ENCODE assay signal across 9 cellular contexts in genomic region chr10:88992945-88993537, GRCh38. TPM values are rescaled to one million over a fixed set of nuclear protein-coding genes. Genes with fewer than 3 reads are reported as not detected.
DNase-seq lines count a peak whose midpoint lies in the region; ATAC-seq, FAIRE-seq and TF ChIP-seq lines count a peak whose summit lies in the region.
"Had no signal": no experiment of that assay in that cellular context is flagged by ENCODE, and none has a peak within 500 bp of the region (broad histone marks: within the 10 kb centered on the region; RNA-seq: fewer than 3 reads in every experiment).

No MANE protein-coding gene starts in this region.

- H3K4me3 ChIP-seq in DOHH2 (ENCODE audit: low read length) (peak overlapping the region; percentile 4), OCI-LY1 (ENCODE audit: low read depth, low read length, poor library complexity, severe bottlenecking) (no peak overlapping the region), H1 (ENCODE audit: extremely low read depth in 1 of 4, insufficient read depth in 2 of 4, low read depth in 3 of 4, low read length in 4 of 4) (peak overlapping the region in 1 of 4 experiments; percentile 41; a peak in 2 of 8 replicates), prostate gland (peak overlapping the region; percentile 11 to 15)

- TF ChIP-seq POLR2A in H1 (IDR thresholded peaks at IDR 0.05; ENCODE audit: control extremely low read depth in 1 of 2, low read depth in 2 of 2, low read length in 2 of 2) (no peak), prostate gland (IDR thresholded peaks at IDR 0.05) (no peak)

- H3K56ac ChIP-seq in H1 (replicated peaks; ENCODE audit: insufficient read length, low read depth, low read length): no peak overlapping the region

- H2AFZ ChIP-seq in OCI-LY1 (ENCODE audit: low read length): no peak overlapping the region
- no peak overlapping the region for H2AFZ ChIP-seq in H1 (ENCODE audit: low read length)

- TF ChIP-seq CTCF in DOHH2 (IDR thresholded peaks at IDR 0.05; ENCODE audit: low read depth, low read length, poor library complexity, severe bottlenecking) (no peak), OCI-LY1 (IDR thresholded peaks at IDR 0.05; ENCODE audit: low read length) (no peak), H1 (IDR thresholded peaks at IDR 0.05; ENCODE audit: control extremely low read depth in 1 of 3, insufficient read depth in 1 of 3, low read depth in 1 of 3, low read length in 3 of 3) (no peak), prostate gland (IDR thresholded peaks at IDR 0.05) (no peak)

- WGBS in H1 (ENCODE audit: extremely low coverage in 1 of 2, insufficient coverage in 1 of 2, insufficient read length in 1 of 2, insufficient replicate concordance in 2 of 2, low coverage in 1 of 2, low lambda C conversion rate in 2 of 2, missing lambda C conversion rate in 1 of 2), 2 experiments: 59% methylated on average over 3 of the region's 3 CpGs; no CpG with 5 or more reads in 1 of the 2 experiments
- WGBS in prostate gland: 18% methylated on average over 3 of the region's 3 CpGs

- H3K9ac ChIP-seq in OCI-LY1 (ENCODE audit: low read length) (no peak overlapping the region), H1 (replicated peaks in 1 of 4; ENCODE audit: extremely low read depth in 1 of 4, low read depth in 3 of 4, low read length in 3 of 4) (no peak overlapping the region)

- no peak overlapping the region for H3K18ac ChIP-seq in H1 (ENCODE audit: extremely low read depth, low read length)

- H3K36me3 ChIP-seq in DOHH2 (ENCODE audit: control insufficient read depth, low read length) (no peaks in the 10 kb centered on the region), OCI-LY1 (ENCODE audit: insufficient read depth, low read length) (no peaks in the 10 kb centered on the region), H1 (ENCODE audit: control insufficient read depth in 2 of 4, insufficient read depth in 4 of 4, low read length in 3 of 4) (no peaks in the 10 kb centered on the region), prostate gland (no peaks in the 10 kb centered on the region)

- H3F3A ChIP-seq in DOHH2 (ENCODE audit: control insufficient read depth, insufficient read depth) (peaks cover 7% of the 10 kb centered on the region; the same call in 1 of the 2 replicates), OCI-LY1 (ENCODE audit: insufficient read depth, low read length) (no peaks in the 10 kb centered on the region)

- peaks cover 7% of the 10 kb centered on the region; the same call in 1 of the 2 replicates for H3K23me2 ChIP-seq in H1 (ENCODE audit: low read depth, low read length)

- H2BK20ac ChIP-seq in H1 (ENCODE audit: low read length): no peak overlapping the region

- no peak overlapping the region for H2AK5ac ChIP-seq in H1 (ENCODE audit: low read depth, low read length)

- H3K79me2 ChIP-seq in DOHH2 (ENCODE audit: control insufficient read depth, low read length): no peaks in the 10 kb centered on the region
- H3K79me2 ChIP-seq in OCI-LY1 (ENCODE audit: insufficient read depth, low read length): no peaks in the 10 kb centered on the region
- no peaks in the 10 kb centered on the region; a peak in 1 of 4 replicates for H3K79me2 ChIP-seq in H1 (ENCODE audit: control insufficient read depth in 1 of 2, insufficient read depth in 2 of 2, low read length in 2 of 2)

- TF ChIP-seq EP300 in H1 (IDR thresholded peaks at IDR 0.05; ENCODE audit: borderline replicate concordance in 1 of 2, low read depth in 2 of 2, low read length in 2 of 2): no peak

- no peak overlapping the region for H4K91ac ChIP-seq in H1 (replicated peaks; ENCODE audit: insufficient read length, low read length)

- ATAC-seq in HG03469 (IDR thresholded peaks at IDR 0.05; ENCODE audit: unreplicated experiment) (no peak), HG03108 (IDR thresholded peaks at IDR 0.05; ENCODE audit: unreplicated experiment) (no peak)

- H3K79me1 ChIP-seq in H1 (ENCODE audit: low read depth, low read length): no peaks in the 10 kb centered on the region

- H3K27me3 ChIP-seq in DOHH2 (ENCODE audit: control insufficient read depth, low read length) (peaks cover 21% of the 10 kb centered on the region), OCI-LY1 (ENCODE audit: insufficient read depth, low read length) (no peaks in the 10 kb centered on the region), H1 (replicated peaks in 1 of 4; ENCODE audit: control insufficient read depth in 3 of 4, extremely low read depth in 1 of 4, insufficient read depth in 3 of 4, low read length in 3 of 4) (peaks cover 0 to 13% (median 7%) of the 10 kb centered on the region in 4 experiments; a peak in 6 of 7 replicates), prostate gland (replicated peaks; ENCODE audit: insufficient read depth) (no peaks in the 10 kb centered on the region)

- no peak overlapping the region for H4K8ac ChIP-seq in H1 (ENCODE audit: extremely low read depth, insufficient read depth, low read length)

- no peak overlapping the region for H2BK120ac ChIP-seq in H1 (replicated peaks; ENCODE audit: low read depth, low read length)

- H2BK5ac ChIP-seq in H1 (ENCODE audit: low read depth, low read length): no peak overlapping the region

- no peaks in the 10 kb centered on the region for H3K9me2 ChIP-seq in DOHH2 (replicated peaks; ENCODE audit: control insufficient read depth, low read length)
- H3K9me2 ChIP-seq in OCI-LY1 (ENCODE audit: low read depth, low read length): no peaks in the 10 kb centered on the region

- H3K23ac ChIP-seq in H1 (ENCODE audit: insufficient read length): no peak overlapping the region

- H3K4me1 ChIP-seq in DOHH2 (ENCODE audit: control insufficient read depth, low read length) (peaks cover 46% of the 10 kb centered on the region), OCI-LY1 (ENCODE audit: insufficient read depth, low read length, severe bottlenecking) (peaks cover 34% of the 10 kb centered on the region), H1 (replicated peaks in 1 of 4; ENCODE audit: control insufficient read depth in 3 of 4, insufficient read depth in 4 of 4, low read length in 3 of 4) (peaks cover 0 to 9% (median under 1%) of the 10 kb centered on the region in 4 experiments; a peak in 2 of 7 replicates), prostate gland (replicated peaks) (no peaks in the 10 kb centered on the region)

- intact Hi-C loops in prostate gland (cut with DNase I): no loop called here

- H3K9me3 ChIP-seq in DOHH2 (ENCODE audit: control insufficient read depth, insufficient read depth, low read length) (no peaks in the 10 kb centered on the region), OCI-LY1 (ENCODE audit: low read length) (no peaks in the 10 kb centered on the region), H1 (ENCODE audit: insufficient read depth in 2 of 2, low read depth in 1 of 2, low read length in 1 of 2) (no peaks in the 10 kb centered on the region), prostate gland (no peaks in the 10 kb centered on the region)

- H2BK12ac ChIP-seq in H1 (ENCODE audit: low read depth, low read length): no peak overlapping the region

- no peak for DNase-seq in H1 (ENCODE audit: low read depth in 1 of 2, low spot score in 2 of 2)
- peak; percentile 37 for DNase-seq in prostate gland (ENCODE audit: low spot score)
- DNase-seq in retina: no peak
- DNase-seq in DMS114 treated with DMSO at 0.1 percent for 48 hours (lab: John Stamatoyannopoulos, UW; ENCODE audit: unreplicated experiment): no peak
- DNase-seq: erythroblast had no signal

- no peak for TF ChIP-seq RAD21 in H1 (IDR thresholded peaks at IDR 0.05 in 1 of 2, conservative IDR thresholded peaks at IDR 0.05 in 1 of 2; ENCODE audit: low read depth in 2 of 2, low read length in 2 of 2)

- no peak overlapping the region for H3K4ac ChIP-seq in H1 (replicated peaks; ENCODE audit: insufficient read length, low read depth, low read length)

- no peak overlapping the region for H3K27ac ChIP-seq in DOHH2 (ENCODE audit: low read depth, low read length)
- no peak overlapping the region for H3K27ac ChIP-seq in OCI-LY1 (ENCODE audit: low read depth, low read length, poor library complexity, severe bottlenecking)
- H3K27ac ChIP-seq in H1 (ENCODE audit: low read depth, low read length): no peak overlapping the region
- H3K27ac ChIP-seq in prostate gland: peak overlapping the region; percentile 87 to 95

- H3K4me2 ChIP-seq in DOHH2 (ENCODE audit: low read length) (peak overlapping the region; percentile 25), OCI-LY1 (ENCODE audit: low read length) (peak overlapping the region; percentile 32), H1 (ENCODE audit: insufficient read depth in 1 of 2, low read depth in 2 of 2, low read length in 2 of 2) (peak overlapping the region in 1 of 2 experiments; percentile 57; a peak in 3 of 4 replicates)

- FAIRE-seq in H1 (lab: Jason Lieb, UNC): no peak

- no peak overlapping the region for H4K5ac ChIP-seq in H1 (ENCODE audit: insufficient read length, low read depth, low read length)

- POLR2A ChIA-PET in H1 (lab: Charles Lee; ENCODE audit: partially characterized antibody): no interaction called here

- H2BK15ac ChIP-seq in H1 (ENCODE audit: low read length): no peak overlapping the region

- no peak overlapping the region for H3K14ac ChIP-seq in H1 (ENCODE audit: insufficient read length)

- H4K20me1 ChIP-seq in DOHH2 (ENCODE audit: control insufficient read depth, insufficient read depth, low read depth, low read length) (no peaks in the 10 kb centered on the region), OCI-LY1 (ENCODE audit: insufficient read depth, low read length) (no peaks in the 10 kb centered on the region), H1 (replicated peaks in 1 of 2; ENCODE audit: control insufficient read depth in 1 of 2, insufficient read depth in 2 of 2, low read length in 2 of 2) (no peaks in the 10 kb centered on the region)

- CTCF ChIA-PET in H1 (lab: Charles Lee; ENCODE audit: partially characterized antibody): interaction anchor here (0.6 to 2.2 kb wide), 10 partner anchors 10 to 223 kb away, joined by 3 to 9 read pairs (median 4); no protein-coding TSS in a partner anchor

RNA-seq across cellular contexts. Expression of gene FAS, which starts 2.4 kb away (rescaled TPM):
- 4.0 and 5.4 TPM in 2 replicates for total RNA-seq in H1 (2021; fragmentation: NEBNext Ultra II Directional; extraction: Animal tissue kit (Norgen Biotek cat#: 25700))
- 3.7 and 6.7 TPM in 2 replicates for polyA plus RNA-seq in H1 (2011; rRNA removed)
- polyA plus RNA-seq in H1 (2011; cell fraction: cytosol; rRNA removed): 6.6 TPM
- 3.0 TPM for polyA plus RNA-seq in H1 (2011; cell fraction: nucleus; rRNA removed)
- polyA plus RNA-seq in H1 (2012, experiment 1 of 2): 7.9 to 11.3 TPM (median 8.2 TPM) in 4 replicates
- polyA plus RNA-seq in H1 (2012, experiment 2 of 2): 0.63 TPM
- 2.2 TPM for polyA plus RNA-seq in H1 (2013, experiment 1 of 2)
- polyA plus RNA-seq in H1 (2013, experiment 2 of 2): 2.2 TPM
- polyA minus RNA-seq in H1 (2011; rRNA and poly(A)+ RNA removed): 7.4 and 19.3 TPM in 2 replicates
- 6.8 TPM for polyA minus RNA-seq in H1 (2011; cell fraction: cytosol; rRNA and poly(A)+ RNA removed)
- polyA minus RNA-seq in H1 (2011; cell fraction: nucleus; rRNA and poly(A)+ RNA removed): 11.1 TPM
- total RNA-seq in prostate gland: 10 to 100 TPM; 13.7 to 17.7 TPM

RNA-seq across cellular contexts. Expression of gene ACTA2, which starts 40.5 kb away (rescaled TPM):
- total RNA-seq in H1 (2021; fragmentation: NEBNext Ultra II Directional; extraction: Animal tissue kit (Norgen Biotek cat#: 25700)): 2.0 and 3.5 TPM in 2 replicates
- polyA plus RNA-seq in H1 (2011; rRNA removed): 8.7 and 8.9 TPM in 2 replicates
- polyA plus RNA-seq in H1 (2011; cell fraction: cytosol; rRNA removed): 6.4 TPM
- 9.1 TPM for polyA plus RNA-seq in H1 (2011; cell fraction: nucleus; rRNA removed)
- 10.9 to 13.9 TPM (median 12.0 TPM) in 4 replicates for polyA plus RNA-seq in H1 (2012, experiment 1 of 2)
- polyA plus RNA-seq in H1 (2012, experiment 2 of 2): 9.7 TPM
- polyA plus RNA-seq in H1 (2013, experiment 1 of 2): 2.8 TPM
- 3.5 TPM for polyA plus RNA-seq in H1 (2013, experiment 2 of 2)
- polyA minus RNA-seq in H1 (2011; rRNA and poly(A)+ RNA removed): 4.5 and 9.3 TPM in 2 replicates
- 3.9 TPM for polyA minus RNA-seq in H1 (2011; cell fraction: cytosol; rRNA and poly(A)+ RNA removed)
- 8.9 TPM for polyA minus RNA-seq in H1 (2011; cell fraction: nucleus; rRNA and poly(A)+ RNA removed)
- 1,000 to 10,000 TPM; 1,024 to 1,957 TPM for total RNA-seq in prostate gland

Comparison
In these comparisons a context has a peak if more than half of its experiments do, and no peak if none do; other contexts are left out.
1. H3K27ac ChIP-seq: peak in prostate gland (2 of 2); none in DOHH2 (single experiment), OCI-LY1 (single experiment) and H1 (single experiment).
2. RNA of gene ACTA2, which starts 40.5 kb away (total RNA-seq): 1,024 to 1,957 TPM in prostate gland; 2.0 to 3.5 TPM in H1; every median in the first group is over 100 times any median in the second.